ENCODE assay signal across 8 cellular contexts in the genomic region with DNA sequence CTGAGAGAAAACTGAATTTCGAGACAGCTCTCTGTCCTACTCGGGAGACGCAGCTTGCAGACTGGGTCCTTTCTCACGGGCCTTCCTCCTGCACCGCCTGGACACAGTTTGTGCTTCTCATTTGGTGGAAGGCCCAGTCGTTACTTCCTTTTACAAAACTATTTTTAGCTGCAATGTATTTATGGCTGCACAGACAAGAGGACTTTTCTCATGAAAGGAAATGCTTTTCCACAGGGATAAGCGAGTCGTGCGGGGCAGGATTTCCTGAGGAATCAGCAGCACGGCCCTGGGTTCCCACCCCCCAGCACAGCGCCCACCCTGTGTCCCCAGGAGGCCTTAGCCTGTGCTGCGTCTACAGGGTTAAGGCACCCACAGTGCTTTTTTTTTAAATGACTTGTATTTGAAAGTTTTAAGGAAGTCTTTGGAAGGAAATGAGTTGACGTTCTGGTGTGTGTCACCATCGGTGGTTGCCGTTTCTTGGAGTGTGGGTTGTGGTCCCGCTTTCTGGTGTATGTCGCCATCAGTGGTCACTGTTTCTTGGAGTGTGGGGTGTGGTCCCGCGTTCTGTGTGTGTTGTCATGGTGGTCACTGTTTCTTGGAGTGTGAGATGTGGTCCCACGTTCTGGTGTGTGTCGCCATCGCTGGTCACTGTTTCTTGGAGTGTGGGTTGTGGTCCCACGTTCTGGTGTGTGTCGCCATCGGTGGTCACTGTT. TPM values are rescaled to one million over a fixed set of nuclear protein-coding genes. Genes with fewer than 3 reads are reported as not detected.
A peak's percentile ranks its signal among the peaks of the same experiment; 100 is the strongest.
DNase-seq lines count a peak whose midpoint lies in the region; ATAC-seq and TF ChIP-seq lines count a peak whose summit lies in the region.

No MANE protein-coding gene starts in this region.

- H3K4me3 Mint-ChIP-seq in naive thymus-derived CD8-positive, alpha-beta T cell, result peak overlapping the region; percentile 32 to 84 (median 70)

- H3K9me3 Mint-ChIP-seq in naive thymus-derived CD8-positive, alpha-beta T cell, result peaks cover 0 to 2% (median 0%) of the 10 kb centered on the region in 9 donors

- H2AFZ ChIP-seq in Loucy (ENCODE audit: low read length), result no peak overlapping the region

- H3K4me2 ChIP-seq in Loucy (ENCODE audit: low read depth, low read length, poor library complexity, severe bottlenecking), result peak overlapping the region; percentile 56

- H3K4me1 Mint-ChIP-seq in naive thymus-derived CD8-positive, alpha-beta T cell, result peaks cover 30 to 90% (median 66%) of the 10 kb centered on the region in 4 donors

- peaks cover 9% of the 10 kb centered on the region for H4K20me1 ChIP-seq in Loucy (ENCODE audit: insufficient read depth, low read length, poor library complexity, severe bottlenecking)

- no peaks in the 10 kb centered on the region for H3K9me2 ChIP-seq in Loucy (replicated peaks; ENCODE audit: low read depth, low read length)

- peak overlapping the region; percentile 50 for H3K9ac ChIP-seq in Loucy (ENCODE audit: low read depth, low read length, poor library complexity, severe bottlenecking)

- no peaks in the 10 kb centered on the region for H3F3A ChIP-seq in Loucy (ENCODE audit: low read depth)

- no peaks in the 10 kb centered on the region for H3K27me3 Mint-ChIP-seq in naive thymus-derived CD8-positive, alpha-beta T cell

- no peaks in the 10 kb centered on the region for H3K36me3 ChIP-seq in Loucy (ENCODE audit: insufficient read depth, low read length)

- H3K27me3 ChIP-seq in Loucy (ENCODE audit: insufficient read depth, low read length, poor library complexity, severe bottlenecking), result no peaks in the 10 kb centered on the region

- ATAC-seq in naive thymus-derived CD8-positive, alpha-beta T cell, result peak in 1 of 2 donors; percentile 67
- ATAC-seq in HG02571 (IDR thresholded peaks at IDR 0.05; ENCODE audit: unreplicated experiment), result no peak
- ATAC-seq in HG03159 (IDR thresholded peaks at IDR 0.05; ENCODE audit: unreplicated experiment), result no peak

- POLR2A ChIA-PET in naive thymus-derived CD8-positive, alpha-beta T cell (lab: Charles Lee), result no interaction called here

- H3K36me3 Mint-ChIP-seq in naive thymus-derived CD8-positive, alpha-beta T cell, result peaks cover 0 to 5% (median 0%) of the 10 kb centered on the region in 3 donors

- H3K27ac Mint-ChIP-seq in naive thymus-derived CD8-positive, alpha-beta T cell, result peak overlapping the region in 9 of 10 donors; percentile 37 to 85 (median 82)

- DNase-seq in GDM1 (lab: John Stamatoyannopoulos, UW), result peak; percentile 70
- peak; percentile 39 for DNase-seq in cerebellar cortex (ENCODE audit: low spot score)
- DNase-seq in naive thymus-derived CD8-positive, alpha-beta T cell, result peak in 3 of 10 donors; percentile 23 to 37 (median 27)
- no peak for DNase-seq in NCI-H748 treated with DMSO at 0.1 percent for 48 hours (lab: John Stamatoyannopoulos, UW)
- no peak for DNase-seq in A172 (ENCODE audit: low spot score)

- peaks cover 96% of the 10 kb centered on the region for H3K79me2 ChIP-seq in Loucy (ENCODE audit: insufficient read depth, low read length)

- no peak for TF ChIP-seq CTCF in Loucy (conservative IDR thresholded peaks at IDR 0.05; ENCODE audit: low read length)

- H3K4me1 ChIP-seq in Loucy (ENCODE audit: insufficient read depth, low read length, poor library complexity, severe bottlenecking), result peaks cover 22% of the 10 kb centered on the region

- no peak overlapping the region for H3K4me3 ChIP-seq in Loucy (ENCODE audit: low read length, poor library complexity, severe bottlenecking)

- H3K9me3 ChIP-seq in Loucy (ENCODE audit: insufficient read depth, low read depth, low read length), result no peaks in the 10 kb centered on the region

RNA-seq across cellular contexts. Expression of gene INPP5A, which starts 50.9 kb away (rescaled TPM):
- total RNA-seq in naive thymus-derived CD8-positive, alpha-beta T cell, result 10 to 100 TPM; 30.4 to 33.7 TPM
- 1 to 10 TPM in 2 of 3 donors, under 1 TPM in 1; 0.51 to 3.9 (median 1.1) TPM for polyA plus RNA-seq in naive thymus-derived CD8-positive, alpha-beta T cell
- 13.1 and 15.7 TPM in 2 replicates for total RNA-seq in A172 (2014; rRNA removed; shearing (Covaris generic))

Comparison
In these comparisons a context has a peak if more than half of its experiments do, and no peak if none do; other contexts are left out.
1. DNase-seq: peak in GDM1 (single experiment) and cerebellar cortex (single experiment); none in NCI-H748 treated with DMSO at 0.1 percent for 48 hours (single experiment) and A172 (single experiment).